14 cellular contexts compared by ENCODE assay signal in the genomic region with DNA sequence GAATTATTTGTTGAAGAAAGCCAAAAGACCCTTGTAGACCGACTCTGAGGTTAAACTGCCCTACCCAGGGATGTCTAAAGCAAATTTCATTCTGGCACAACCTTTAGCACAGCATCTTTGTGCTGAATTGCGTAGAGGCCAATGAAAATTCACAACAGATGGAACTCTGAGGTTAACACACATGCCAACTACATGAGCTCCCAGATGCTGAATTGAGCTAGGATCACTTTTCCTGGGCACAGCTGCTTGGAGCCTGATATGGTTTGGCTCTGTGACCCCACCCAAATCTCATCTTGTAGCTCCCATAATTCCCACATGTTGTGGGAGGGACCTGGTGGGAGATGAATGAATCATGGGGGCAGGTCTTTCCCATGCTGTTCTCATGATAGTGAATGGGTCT.
DNase-seq lines count a peak whose midpoint lies in the region; ATAC-seq, FAIRE-seq and TF ChIP-seq lines count a peak whose summit lies in the region.
"Had no signal": no experiment of that assay in that cellular context is flagged by ENCODE, and none has a peak within 500 bp of the region (broad histone marks: within the 10 kb centered on the region; RNA-seq: fewer than 3 reads in every experiment).

No MANE protein-coding gene starts in this region.

- H3K23ac ChIP-seq in IMR-90 (ENCODE audit: low read depth, low read length): no peak overlapping the region

- H3K9me1 ChIP-seq in IMR-90 (ENCODE audit: insufficient read depth, low read length): no peaks in the 10 kb centered on the region

- H3K4me2 ChIP-seq in IMR-90 (ENCODE audit: low read depth, low read length): no peak overlapping the region
- H3K4me2 ChIP-seq: GM23338 had no signal

- TF ChIP-seq CTCF in AG10803 (conservative IDR thresholded peaks at IDR 0.05; ENCODE audit: low read length): no peak
- TF ChIP-seq CTCF in IMR-90 (conservative IDR thresholded peaks at IDR 0.05; ENCODE audit: low read depth, low read length): no peak
- TF ChIP-seq CTCF in heart left ventricle (IDR thresholded peaks at IDR 0.05): no peak

- BruUV-seq in IMR-90 (replicated peaks; lab: Mats Ljungman, UMichigan): no TSS peak

- H3K14ac ChIP-seq in IMR-90 (replicated peaks; ENCODE audit: low read depth, low read length): 0 out of 2 replicates have a peak overlapping the region, but pooled peaks have one; percentile 15

- H2AK9ac ChIP-seq in IMR-90 (replicated peaks; ENCODE audit: low read depth, low read length, poor library complexity): no peak overlapping the region

- no peaks in the 10 kb centered on the region for H3K36me3 ChIP-seq in IMR-90 (ENCODE audit: control insufficient read depth, insufficient read depth, low read length)
- H3K36me3 ChIP-seq in heart left ventricle: no peaks in the 10 kb centered on the region
- H3K36me3 ChIP-seq: HAP-1 had no signal

- no peaks in the 10 kb centered on the region for H3K79me1 ChIP-seq in IMR-90 (ENCODE audit: low read depth in 1 of 2, low read length in 2 of 2)

- H2BK5ac ChIP-seq in IMR-90 (ENCODE audit: low read depth, low read length, poor library complexity, severe bottlenecking): no peak overlapping the region

- H3K56ac ChIP-seq in IMR-90 (ENCODE audit: extremely low read depth, insufficient read depth, low read length): no peak overlapping the region

- DNase-seq in AG10803 (ENCODE audit: low read depth) (peak; percentile 62), IMR-90 (no peak), fibroblast of gingiva (ENCODE audit: low read depth) (peak; percentile 46), posterior vena cava (ENCODE audit: low spot score) (peak; percentile 22), H54 (ENCODE audit: insufficient read length, low spot score) (no peak), DMS114 treated with DMSO at 0.1 percent for 48 hours (lab: John Stamatoyannopoulos, UW; ENCODE audit: unreplicated experiment) (no peak), heart left ventricle (no peak)
- DNase-seq: ACHN; Caco-2; CD8-positive, alpha-beta memory T cell; DMS53; HFFc6 had no signal

- H3K18ac ChIP-seq in IMR-90 (ENCODE audit: low read depth, low read length): no peak overlapping the region

- no peak overlapping the region for H4K5ac ChIP-seq in IMR-90 (ENCODE audit: low read depth, low read length)

- H4K20me1 ChIP-seq in IMR-90 (ENCODE audit: insufficient read depth, low read length): no peaks in the 10 kb centered on the region

- H3K4me1 ChIP-seq in IMR-90 (ENCODE audit: control insufficient read depth, insufficient read depth, low read length) (no peaks in the 10 kb centered on the region), heart left ventricle (no peaks in the 10 kb centered on the region)
- H3K4me1 ChIP-seq: Caco-2, HAP-1 had no signal

- no peak overlapping the region for H2BK120ac ChIP-seq in IMR-90 (ENCODE audit: low read depth, low read length)

- H2BK20ac ChIP-seq in IMR-90 (ENCODE audit: low read depth, low read length): no peak overlapping the region

- H3K4ac ChIP-seq in IMR-90 (ENCODE audit: low read depth, low read length): no peak overlapping the region

- ATAC-seq in IMR-90 (ENCODE audit: low read depth): no peak
- no peak for ATAC-seq in heart left ventricle
- ATAC-seq: GM23338 had no signal

- no peaks in the 10 kb centered on the region for H3K27me3 ChIP-seq in IMR-90 (ENCODE audit: control insufficient read depth, insufficient read depth, low read length)
- no peaks in the 10 kb centered on the region for H3K27me3 ChIP-seq in heart left ventricle

- H3K9me3 ChIP-seq in IMR-90 (ENCODE audit: control insufficient read depth, insufficient read depth, low read length): no peaks in the 10 kb centered on the region
- peaks cover 0 to 1% (median 0%) of the 10 kb centered on the region in 12 donors for H3K9me3 ChIP-seq in heart left ventricle
- H3K9me3 ChIP-seq: Caco-2, HAP-1 had no signal

- no peak overlapping the region for H3K9ac ChIP-seq in IMR-90 (ENCODE audit: low read depth, low read length)

- CTCF ChIA-PET in IMR-90 (lab: Yijun Ruan, JAX): no interaction called here

- no peak for FAIRE-seq in H54 (lab: Jason Lieb, UNC)

- POLR2A ChIA-PET in IMR-90 (lab: Charles Lee; ENCODE audit: unreplicated experiment): no interaction called here

- TF ChIP-seq POLR2A in IMR-90 (IDR thresholded peaks at IDR 0.05; ENCODE audit: low read depth, low read length): no peak
- TF ChIP-seq POLR2A in H54 (IDR thresholded peaks at IDR 0.05; ENCODE audit: low read depth, low read length): no peak
- no peak for TF ChIP-seq POLR2A in heart left ventricle (IDR thresholded peaks at IDR 0.05)

- no peak overlapping the region for H2AFZ ChIP-seq in IMR-90 (replicated peaks; ENCODE audit: low read length, poor library complexity)
- H2AFZ ChIP-seq: GM23338 had no signal

- no peak overlapping the region for H2BK15ac ChIP-seq in IMR-90 (ENCODE audit: low read depth, low read length)

- no peak overlapping the region for H4K91ac ChIP-seq in IMR-90 (ENCODE audit: insufficient read depth, low read depth, low read length)

- no peak overlapping the region for H3K4me3 ChIP-seq in AG10803 (ENCODE audit: low read length)
- H3K4me3 ChIP-seq in IMR-90 (ENCODE audit: insufficient read depth, low read depth, low read length): no peak overlapping the region
- H3K4me3 ChIP-seq in heart left ventricle: no peak overlapping the region
- H3K4me3 ChIP-seq: GM23338, HAP-1 had no signal

- dilution Hi-C loops in IMR-90 (cut with HindIII; ENCODE audit: low sequenced_read_pairs, unreplicated experiment): no loop called here

- intact Hi-C loops in IMR-90 (cut with micrococcal nuclease) (no loop called here), posterior vena cava (cut with DNase I) (no loop called here), heart left ventricle (cut with DNase I) (no loop called here)

- in situ Hi-C loops in IMR-90 (cut with MboI; ENCODE audit: low sequenced_read_pairs): no loop called here

- no peak overlapping the region for H2AK5ac ChIP-seq in IMR-90 (ENCODE audit: low read depth, low read length)

- H4K8ac ChIP-seq in IMR-90 (ENCODE audit: low read depth in 2 of 2, low read length in 2 of 2): no peak overlapping the region

- H3K27ac ChIP-seq in IMR-90 (ENCODE audit: insufficient read depth, low read length) (no peak overlapping the region), heart left ventricle (no peak overlapping the region)

- TF ChIP-seq RAD21 in IMR-90 (IDR thresholded peaks at IDR 0.05; ENCODE audit: low read length): no peak

- WGBS in IMR-90 (ENCODE audit: extremely low coverage in 2 of 2, insufficient read length in 1 of 2), 2 experiments: 100% methylated on average over 1 of the region's 2 CpGs; no CpG with 5 or more reads in 1 of the 2 experiments
- WGBS in heart left ventricle, 4 donors: 78 to 85% (median 81%) methylated on average over 2 of the region's 2 CpGs

TF ChIP-seq in IMR-90, 13 proteins besides CTCF, POLR2A, EP300 and RAD21:
- TF ChIP-seq, protein P1, sequence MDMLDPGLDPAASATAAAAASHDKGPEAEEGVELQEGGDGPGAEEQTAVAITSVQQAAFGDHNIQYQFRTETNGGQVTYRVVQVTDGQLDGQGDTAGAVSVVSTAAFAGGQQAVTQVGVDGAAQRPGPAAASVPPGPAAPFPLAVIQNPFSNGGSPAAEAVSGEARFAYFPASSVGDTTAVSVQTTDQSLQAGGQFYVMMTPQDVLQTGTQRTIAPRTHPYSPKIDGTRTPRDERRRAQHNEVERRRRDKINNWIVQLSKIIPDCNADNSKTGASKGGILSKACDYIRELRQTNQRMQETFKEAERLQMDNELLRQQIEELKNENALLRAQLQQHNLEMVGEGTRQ (IDR thresholded peaks at IDR 0.05; ENCODE audit: low read depth, low read length): no peak
- TF ChIP-seq, protein P2, sequence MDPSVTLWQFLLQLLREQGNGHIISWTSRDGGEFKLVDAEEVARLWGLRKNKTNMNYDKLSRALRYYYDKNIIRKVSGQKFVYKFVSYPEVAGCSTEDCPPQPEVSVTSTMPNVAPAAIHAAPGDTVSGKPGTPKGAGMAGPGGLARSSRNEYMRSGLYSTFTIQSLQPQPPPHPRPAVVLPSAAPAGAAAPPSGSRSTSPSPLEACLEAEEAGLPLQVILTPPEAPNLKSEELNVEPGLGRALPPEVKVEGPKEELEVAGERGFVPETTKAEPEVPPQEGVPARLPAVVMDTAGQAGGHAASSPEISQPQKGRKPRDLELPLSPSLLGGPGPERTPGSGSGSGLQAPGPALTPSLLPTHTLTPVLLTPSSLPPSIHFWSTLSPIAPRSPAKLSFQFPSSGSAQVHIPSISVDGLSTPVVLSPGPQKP (IDR thresholded peaks at IDR 0.05; ENCODE audit: borderline replicate concordance, low read depth, low read length): no peak
- no peak for TF ChIP-seq RCOR1 (IDR thresholded peaks at IDR 0.05; ENCODE audit: insufficient replicate concordance, low read length)
- TF ChIP-seq MAZ (IDR thresholded peaks at IDR 0.05; ENCODE audit: borderline replicate concordance, low read depth, low read length): no peak
- TF ChIP-seq SMC3 (IDR thresholded peaks at IDR 0.05; ENCODE audit: low read depth, low read length): no peak
- TF ChIP-seq RFX5 (IDR thresholded peaks at IDR 0.05; ENCODE audit: low read depth, low read length): no peak
- no peak for TF ChIP-seq FOS (IDR thresholded peaks at IDR 0.05; ENCODE audit: low read depth, low read length)
- TF ChIP-seq NFE2L2 (IDR thresholded peaks at IDR 0.05; ENCODE audit: low read depth, low read length): no peak
- TF ChIP-seq CHD1 (IDR thresholded peaks at IDR 0.05; ENCODE audit: low read depth, low read length): no peak
- no peak for TF ChIP-seq MAFK (IDR thresholded peaks at IDR 0.05; ENCODE audit: low read depth, low read length)

Comparison
In these comparisons a context has a peak if more than half of its experiments do, and no peak if none do; other contexts are left out.
1. DNase-seq: peak in AG10803 (single experiment), fibroblast of gingiva (single experiment) and posterior vena cava (single experiment); none in IMR-90 (single experiment), H54 (single experiment), DMS114 treated with DMSO at 0.1 percent for 48 hours (single experiment) and heart left ventricle (0 of 5).